Comparison of ENCODE assay signal across 5 cellular contexts in the genomic region with DNA sequence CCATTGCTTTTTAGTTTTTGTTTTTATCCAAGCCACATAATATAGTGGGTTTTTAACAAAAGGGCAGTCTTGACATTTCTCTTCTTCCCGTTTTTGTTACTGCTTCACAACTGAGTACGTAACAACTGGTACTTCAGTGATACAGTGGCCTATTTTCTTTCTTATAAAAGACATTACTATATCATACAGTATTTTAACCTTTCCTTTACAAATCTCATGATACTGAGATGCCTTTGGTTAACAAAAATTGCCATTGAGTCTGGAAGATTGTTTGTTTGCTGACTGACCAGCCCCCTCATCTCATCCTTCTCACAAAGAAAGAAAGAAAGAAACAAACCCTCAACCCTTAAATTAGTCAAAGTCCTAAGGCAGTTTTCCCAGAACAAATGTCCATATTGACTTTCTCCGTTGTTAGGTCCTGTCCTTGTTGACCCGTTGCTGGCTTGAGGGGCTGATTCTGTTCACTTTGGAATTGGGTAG.
"Had no signal": no experiment of that assay in that cellular context is flagged by ENCODE, and none has a peak within 500 bp of the region (broad histone marks: within the 10 kb centered on the region; RNA-seq: fewer than 3 reads in every experiment).

No MANE protein-coding gene starts in this region.

- H3K4me3 Mint-ChIP-seq: GM23338, H9 had no signal

- H3K27ac Mint-ChIP-seq: GM23338, H9 had no signal

- H3K4me1 Mint-ChIP-seq: GM23338, H9 had no signal

- ATAC-seq: GM23338, K562 had no signal

- H3K9me3 Mint-ChIP-seq: H9 had no signal

- DNase-seq: H9, HCEC 1CT, IMR-90 had no signal
